Comparison of ENCODE assay signal across 1 cellular context in the genomic region with DNA sequence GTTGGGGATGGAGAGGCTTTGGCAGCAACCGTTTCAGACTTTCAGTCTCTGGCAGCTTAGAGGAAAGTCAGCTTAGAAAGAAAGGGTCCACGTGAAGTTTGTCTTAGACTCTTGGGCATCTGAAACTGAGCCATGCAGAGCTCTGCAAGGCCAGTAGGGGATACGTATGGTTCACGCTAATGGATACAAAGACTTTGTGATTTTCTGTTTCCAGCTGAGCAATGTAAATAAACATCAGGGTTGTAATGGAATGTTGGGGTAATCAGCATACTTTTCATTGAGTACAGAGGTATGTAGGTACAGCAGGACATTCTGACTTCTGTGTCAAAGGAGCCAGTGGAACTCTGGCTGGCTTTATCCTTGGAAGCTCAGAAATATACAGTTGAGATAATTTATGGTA.
TF ChIP-seq lines count a peak whose summit lies in the region.

No MANE protein-coding gene starts in this region.

TF ChIP-seq in IMR-90, 13 proteins besides CTCF, POLR2A, EP300 and RAD21:
- TF ChIP-seq, protein P1, sequence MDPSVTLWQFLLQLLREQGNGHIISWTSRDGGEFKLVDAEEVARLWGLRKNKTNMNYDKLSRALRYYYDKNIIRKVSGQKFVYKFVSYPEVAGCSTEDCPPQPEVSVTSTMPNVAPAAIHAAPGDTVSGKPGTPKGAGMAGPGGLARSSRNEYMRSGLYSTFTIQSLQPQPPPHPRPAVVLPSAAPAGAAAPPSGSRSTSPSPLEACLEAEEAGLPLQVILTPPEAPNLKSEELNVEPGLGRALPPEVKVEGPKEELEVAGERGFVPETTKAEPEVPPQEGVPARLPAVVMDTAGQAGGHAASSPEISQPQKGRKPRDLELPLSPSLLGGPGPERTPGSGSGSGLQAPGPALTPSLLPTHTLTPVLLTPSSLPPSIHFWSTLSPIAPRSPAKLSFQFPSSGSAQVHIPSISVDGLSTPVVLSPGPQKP (IDR thresholded peaks at IDR 0.05; ENCODE audit: borderline replicate concordance, low read depth, low read length): no peak
- TF ChIP-seq CEBPB (IDR thresholded peaks at IDR 0.05; ENCODE audit: low read depth, low read length) (no peak), BHLHE40 (IDR thresholded peaks at IDR 0.05; ENCODE audit: low read depth, low read length) (no peak), SMC3 (IDR thresholded peaks at IDR 0.05; ENCODE audit: low read depth, low read length) (peak; percentile 20; the same call in 1 of the 2 replicates)
